8 cellular contexts compared by ENCODE assay signal in the genomic region with DNA sequence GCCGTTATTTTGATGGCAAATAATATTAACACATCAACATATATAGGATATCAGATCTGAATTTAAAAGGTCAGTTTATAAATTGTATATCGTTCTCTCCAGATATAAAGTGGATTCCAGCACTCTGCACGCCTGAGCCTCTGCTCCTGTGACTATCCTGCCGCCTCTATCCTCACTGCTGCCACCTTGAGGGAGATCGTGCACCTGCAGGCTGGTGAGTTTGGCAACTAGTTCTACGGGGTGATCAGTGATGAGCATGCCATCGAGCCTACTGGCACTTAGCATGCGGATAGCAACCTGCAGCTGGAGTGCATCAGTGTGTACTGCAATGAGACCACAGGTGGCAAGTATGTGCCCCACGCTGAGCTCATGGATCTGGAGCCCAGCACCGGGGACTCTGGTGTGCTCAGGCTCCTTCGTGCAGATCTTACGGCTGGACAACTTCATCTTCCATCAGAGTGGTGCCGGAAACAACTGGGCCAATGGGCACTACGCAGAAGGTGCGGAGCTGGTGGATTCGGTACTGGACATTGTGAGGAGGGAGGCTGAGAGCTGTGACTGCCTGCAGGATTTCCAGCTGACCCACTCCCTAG.
DNase-seq lines count a peak whose midpoint lies in the region; ATAC-seq and TF ChIP-seq lines count a peak whose summit lies in the region.

No MANE protein-coding gene starts in this region.

- TF ChIP-seq CTCF in epithelial cell of esophagus (IDR thresholded peaks at IDR 0.05; ENCODE audit: insufficient read depth, low read depth, low read length, missing control alignments) = peak; percentile 99

- no peak overlapping the region for H3K27ac ChIP-seq in naive thymus-derived CD4-positive, alpha-beta T cell (ENCODE audit: low read depth, low read length)

- no peak overlapping the region for H3K4me3 ChIP-seq in epithelial cell of esophagus (ENCODE audit: low read length)
- no peak overlapping the region for H3K4me3 ChIP-seq in naive thymus-derived CD4-positive, alpha-beta T cell (ENCODE audit: low read length)

- no peaks in the 10 kb centered on the region for H3K36me3 ChIP-seq in naive thymus-derived CD4-positive, alpha-beta T cell (ENCODE audit: control insufficient read depth in 2 of 3, insufficient read depth in 3 of 3, low read length in 3 of 3)

- no peaks in the 10 kb centered on the region for H3K9me3 ChIP-seq in naive thymus-derived CD4-positive, alpha-beta T cell (ENCODE audit: control insufficient read depth in 2 of 3, low read length in 3 of 3)

- no peaks in the 10 kb centered on the region for H3K4me1 Mint-ChIP-seq in activated CD8-positive, alpha-beta memory T cell treated with anti-CD3 and anti-CD28 coated beads, Interleukin-2, amount 10 ng/mL, durations not matched to agents 7 days and 5 days
- H3K4me1 Mint-ChIP-seq in naive thymus-derived CD4-positive, alpha-beta T cell = peaks cover 0 to 5% (median 0%) of the 10 kb centered on the region in 7 donors
- peaks cover 7% of the 10 kb centered on the region for H3K4me1 Mint-ChIP-seq in stimulated activated effector memory CD8-positive, alpha-beta T cell treated with anti-CD3 and anti-CD28 coated beads, Interleukin-12 subunit alpha, Interleukin-12 subunit beta, amount 100 ng/mL, for 72 hours

- ATAC-seq in GM19023 (IDR thresholded peaks at IDR 0.05; ENCODE audit: unreplicated experiment) = peak; percentile 99
- peak; percentile 100 for ATAC-seq in HG03103 (IDR thresholded peaks at IDR 0.05; ENCODE audit: low read depth, unreplicated experiment)
- peak; percentile 92 for ATAC-seq in activated CD8-positive, alpha-beta memory T cell treated with anti-CD3 and anti-CD28 coated beads, Interleukin-2, amount 10 ng/mL, durations not matched to agents 7 days and 5 days
- ATAC-seq in naive thymus-derived CD4-positive, alpha-beta T cell = peak; percentile 83
- ATAC-seq in stimulated activated effector memory CD8-positive, alpha-beta T cell treated with anti-CD3 and anti-CD28 coated beads, Interleukin-12 subunit alpha, Interleukin-12 subunit beta, amount 100 ng/mL, for 72 hours = peak; percentile 84

- H3K36me3 Mint-ChIP-seq in activated CD8-positive, alpha-beta memory T cell treated with anti-CD3 and anti-CD28 coated beads, Interleukin-2, amount 10 ng/mL, durations not matched to agents 7 days and 5 days = no peaks in the 10 kb centered on the region
- H3K36me3 Mint-ChIP-seq in naive thymus-derived CD4-positive, alpha-beta T cell = no peaks in the 10 kb centered on the region
- no peaks in the 10 kb centered on the region for H3K36me3 Mint-ChIP-seq in stimulated activated effector memory CD8-positive, alpha-beta T cell treated with anti-CD3 and anti-CD28 coated beads, Interleukin-12 subunit alpha, Interleukin-12 subunit beta, amount 100 ng/mL, for 72 hours

- DNase-seq in CD1c-positive myeloid dendritic cell (ENCODE audit: extremely low spot score) (peak; percentile 49), NCI-H82 (lab: John Stamatoyannopoulos, UW) (peak; percentile 76), epithelial cell of esophagus (ENCODE audit: low read depth) (peak; percentile 70)
- peak; percentile 78 for DNase-seq in activated CD8-positive, alpha-beta memory T cell treated with anti-CD3 and anti-CD28 coated beads, Interleukin-2, amount 10 ng/mL, durations not matched to agents 7 days and 5 days
- DNase-seq in naive thymus-derived CD4-positive, alpha-beta T cell = peak in 8 of 9 donors; percentile 23 to 67 (median 42)
- peak; percentile 61 to 88 for DNase-seq in stimulated activated effector memory CD8-positive, alpha-beta T cell treated with anti-CD3 and anti-CD28 coated beads, Interleukin-12 subunit alpha, Interleukin-12 subunit beta, amount 100 ng/mL, for 72 hours (ENCODE audit: low spot score in 2 of 2)

- intact Hi-C loops in naive thymus-derived CD4-positive, alpha-beta T cell (cut with micrococcal nuclease) = loop anchor here (2.0 to 5.0 kb wide), 2 partner anchors 36 to 1207 kb away; no protein-coding TSS in a partner anchor

- H3K27ac Mint-ChIP-seq in activated CD8-positive, alpha-beta memory T cell treated with anti-CD3 and anti-CD28 coated beads, Interleukin-2, amount 10 ng/mL, durations not matched to agents 7 days and 5 days = no peak overlapping the region
- no peak overlapping the region for H3K27ac Mint-ChIP-seq in naive thymus-derived CD4-positive, alpha-beta T cell
- H3K27ac Mint-ChIP-seq in stimulated activated effector memory CD8-positive, alpha-beta T cell treated with anti-CD3 and anti-CD28 coated beads, Interleukin-12 subunit alpha, Interleukin-12 subunit beta, amount 100 ng/mL, for 72 hours = no peak overlapping the region

- H3K4me3 Mint-ChIP-seq in activated CD8-positive, alpha-beta memory T cell treated with anti-CD3 and anti-CD28 coated beads, Interleukin-2, amount 10 ng/mL, durations not matched to agents 7 days and 5 days = no peak overlapping the region
- no peak overlapping the region for H3K4me3 Mint-ChIP-seq in naive thymus-derived CD4-positive, alpha-beta T cell
- H3K4me3 Mint-ChIP-seq in stimulated activated effector memory CD8-positive, alpha-beta T cell treated with anti-CD3 and anti-CD28 coated beads, Interleukin-12 subunit alpha, Interleukin-12 subunit beta, amount 100 ng/mL, for 72 hours = no peak overlapping the region

- peaks cover 25% of the 10 kb centered on the region for H3K27me3 Mint-ChIP-seq in activated CD8-positive, alpha-beta memory T cell treated with anti-CD3 and anti-CD28 coated beads, Interleukin-2, amount 10 ng/mL, durations not matched to agents 7 days and 5 days
- peaks cover 26 to 45% (median 32%) of the 10 kb centered on the region in 5 donors for H3K27me3 Mint-ChIP-seq in naive thymus-derived CD4-positive, alpha-beta T cell

- CTCF ChIA-PET in activated CD8-positive, alpha-beta memory T cell treated with anti-CD3 and anti-CD28 coated beads, Interleukin-2, amount 10 ng/mL, durations not matched to agents 7 days and 5 days (lab: Charles Lee) = interaction anchor here (0.8 to 2.0 kb wide), 4 partner anchors 13 to 49 kb away, joined by 3 to 6 read pairs (median 4); no protein-coding TSS in a partner anchor
- CTCF ChIA-PET in naive thymus-derived CD4-positive, alpha-beta T cell (lab: Charles Lee) = interaction anchor here (0.8 to 1.2 kb wide), 3 partner anchors 11 to 50 kb away, joined by 3 read pairs; no protein-coding TSS in a partner anchor

- no peaks in the 10 kb centered on the region for H3K27me3 ChIP-seq in naive thymus-derived CD4-positive, alpha-beta T cell (ENCODE audit: control insufficient read depth in 2 of 2, insufficient read depth in 2 of 2, low read length in 2 of 2)

- POLR2A ChIA-PET in naive thymus-derived CD4-positive, alpha-beta T cell (lab: Charles Lee) = no interaction called here

- no peaks in the 10 kb centered on the region for H3K4me1 ChIP-seq in naive thymus-derived CD4-positive, alpha-beta T cell (ENCODE audit: control insufficient read depth in 2 of 2, insufficient read depth in 2 of 2, low read length in 2 of 2)

- H3K9me3 Mint-ChIP-seq in activated CD8-positive, alpha-beta memory T cell treated with anti-CD3 and anti-CD28 coated beads, Interleukin-2, amount 10 ng/mL, durations not matched to agents 7 days and 5 days (ENCODE audit: low read depth) = no peaks in the 10 kb centered on the region
- no peaks in the 10 kb centered on the region for H3K9me3 Mint-ChIP-seq in naive thymus-derived CD4-positive, alpha-beta T cell
- H3K9me3 Mint-ChIP-seq in stimulated activated effector memory CD8-positive, alpha-beta T cell treated with anti-CD3 and anti-CD28 coated beads, Interleukin-12 subunit alpha, Interleukin-12 subunit beta, amount 100 ng/mL, for 72 hours = no peaks in the 10 kb centered on the region
